9 cellular contexts compared by ENCODE assay signal in the genomic region with DNA sequence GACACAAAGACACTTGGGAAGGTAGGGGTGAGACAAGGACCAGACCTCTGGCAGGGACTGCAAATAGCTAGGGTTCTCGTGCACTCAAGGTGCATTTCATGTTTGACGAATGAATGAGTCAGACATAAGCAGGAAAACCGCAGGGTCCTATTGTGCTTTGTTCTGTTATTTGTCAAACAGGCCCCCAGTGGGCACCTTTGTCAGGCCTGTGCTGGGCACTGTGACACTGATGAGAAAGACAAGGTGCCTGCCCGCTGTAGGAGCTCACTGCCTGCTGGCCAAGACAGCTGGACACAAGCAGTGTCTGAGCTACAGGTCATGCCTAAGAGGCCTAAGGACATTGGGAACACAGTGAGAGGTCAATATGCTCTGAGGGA. TPM values are rescaled to one million over a fixed set of nuclear protein-coding genes. Genes with fewer than 3 reads are reported as not detected.
A peak's percentile ranks its signal among the peaks of the same experiment; 100 is the strongest.
DNase-seq lines count a peak whose midpoint lies in the region; ATAC-seq, FAIRE-seq and TF ChIP-seq lines count a peak whose summit lies in the region.
"Had no signal": no experiment of that assay in that cellular context is flagged by ENCODE, and none has a peak within 500 bp of the region (broad histone marks: within the 10 kb centered on the region; RNA-seq: fewer than 3 reads in every experiment).

No MANE protein-coding gene starts in this region.

- H3K79me2 ChIP-seq in keratinocyte (ENCODE audit: control insufficient read depth, insufficient read depth, low read length): no peaks in the 10 kb centered on the region

- ATAC-seq in HG03039 (IDR thresholded peaks at IDR 0.05; ENCODE audit: unreplicated experiment) (no peak), HG03095 (IDR thresholded peaks at IDR 0.05; ENCODE audit: unreplicated experiment) (no peak)

- no peak for TF ChIP-seq CTCF in keratinocyte (optimal IDR thresholded peaks at IDR 0.05 in 1 of 3, IDR thresholded peaks at IDR 0.05 in 1 of 3, conservative IDR thresholded peaks at IDR 0.05 in 1 of 3; ENCODE audit: extremely low read depth in 1 of 3, insufficient read depth in 2 of 3, low read length in 3 of 3)

- no peak overlapping the region for H3K9ac ChIP-seq in keratinocyte (ENCODE audit: control insufficient read depth, extremely low read depth, insufficient read depth, low read length)

- H3K4me3 ChIP-seq in keratinocyte (ENCODE audit: control insufficient read depth in 2 of 3, extremely low read depth in 1 of 3, insufficient read depth in 2 of 3, low read depth in 1 of 3, low read length in 3 of 3): no peak overlapping the region

- no peak overlapping the region for H2AFZ ChIP-seq in keratinocyte (ENCODE audit: control insufficient read depth, low read length)

- DNase-seq in DMS53 (lab: John Stamatoyannopoulos, UW) (peak; percentile 73), HT-29 (ENCODE audit: low spot score) (peak; percentile 57), keratinocyte (ENCODE audit: low read depth, low spot score) (peak; percentile 45), DMS153 (lab: John Stamatoyannopoulos, UW) (no peak), NCI-H510A treated with DMSO at 0.1 percent for 48 hours (lab: John Stamatoyannopoulos, UW) (no peak)
- peak; percentile 27 to 35 for DNase-seq in activated CD4-positive, alpha-beta T cell treated with anti-CD3 and anti-CD28 coated beads, Interleukin-2, amount 50 U/mL, for 48 hours

- peak; percentile 81 for FAIRE-seq in keratinocyte (lab: Jason Lieb, UNC)

- no peaks in the 10 kb centered on the region for H3K27me3 ChIP-seq in keratinocyte (ENCODE audit: control insufficient read depth, extremely low read depth, insufficient read depth, low read length)

- peaks cover 15% of the 10 kb centered on the region for H3K4me1 ChIP-seq in keratinocyte (ENCODE audit: control insufficient read depth, extremely low read depth, insufficient read depth, low read length)

- H3K9me3 ChIP-seq in keratinocyte (ENCODE audit: control insufficient read depth, low read depth, low read length): no peaks in the 10 kb centered on the region

- peaks cover 3% of the 10 kb centered on the region for H4K20me1 ChIP-seq in keratinocyte (ENCODE audit: control insufficient read depth, extremely low read depth, insufficient read depth, low read length)

- no peak overlapping the region for H3K27ac ChIP-seq in keratinocyte (ENCODE audit: control insufficient read depth, insufficient read depth, low read length)

- peaks cover 6% of the 10 kb centered on the region for H3K9me1 ChIP-seq in keratinocyte (ENCODE audit: control insufficient read depth, extremely low read depth, insufficient read depth, low read length)

- H3K36me3 ChIP-seq in keratinocyte (ENCODE audit: control insufficient read depth in 2 of 2, extremely low read depth in 1 of 2, insufficient read depth in 2 of 2, low read length in 2 of 2): no peaks in the 10 kb centered on the region

- H3K4me2 ChIP-seq in keratinocyte (ENCODE audit: control insufficient read depth, extremely low read depth, insufficient read depth, low read depth, low read length): no peak overlapping the region

- dilution Hi-C loops in keratinocyte (cut with MboI; ENCODE audit: extremely low pct_ligation_motif_present, low sequenced_read_pairs): no loop called here

RNA-seq across cellular contexts. Expression of a gene that starts 2.3 kb away (rescaled TPM):
- total RNA-seq in HT-29 (2014; rRNA removed; shearing (Covaris generic)): 2.3 and 2.4 TPM in 2 replicates
- polyA plus RNA-seq in keratinocyte: 2.6 to 4.8 TPM (median 3.5 TPM) in 3 replicates
- polyA plus RNA-seq in keratinocyte (2011; ENCODE audit: low read depth): 3.0 TPM
- polyA plus RNA-seq in keratinocyte (2011; cell fraction: cytosol; rRNA removed): 3.5 and 3.6 TPM in 2 replicates
- polyA plus RNA-seq in keratinocyte (2011; cell fraction: nucleus; rRNA removed): 4.5 and 5.3 TPM in 2 replicates
- 4.5 and 4.7 TPM in 2 replicates for polyA plus RNA-seq in keratinocyte (2012; ENCODE audit: low replicate concordance)
- 8.5 to 14.3 TPM (median 10.1 TPM) in 3 replicates for polyA minus RNA-seq in keratinocyte
- polyA minus RNA-seq in keratinocyte (2011; cell fraction: cytosol; rRNA and poly(A)+ RNA removed): 8.8 TPM
- 5.2 and 8.1 TPM in 2 replicates for polyA minus RNA-seq in keratinocyte (2011; cell fraction: nucleus; rRNA and poly(A)+ RNA removed)

RNA-seq across cellular contexts. Expression of a gene that starts 31.3 kb away (rescaled TPM):
- not detected in 2 replicates for total RNA-seq in HT-29 (2014; rRNA removed; shearing (Covaris generic))
- polyA plus RNA-seq in keratinocyte: not detected in 3 replicates
- polyA plus RNA-seq in keratinocyte (2011; ENCODE audit: low read depth): not detected
- polyA plus RNA-seq in keratinocyte (2011; cell fraction: cytosol; rRNA removed): not detected in 2 replicates
- not detected in 2 replicates for polyA plus RNA-seq in keratinocyte (2011; cell fraction: nucleus; rRNA removed)
- not detected in 2 replicates for polyA plus RNA-seq in keratinocyte (2012; ENCODE audit: low replicate concordance)
- polyA minus RNA-seq in keratinocyte: not detected in 3 replicates
- not detected for polyA minus RNA-seq in keratinocyte (2011; cell fraction: cytosol; rRNA and poly(A)+ RNA removed)
- not detected in 2 replicates for polyA minus RNA-seq in keratinocyte (2011; cell fraction: nucleus; rRNA and poly(A)+ RNA removed)
- total RNA-seq: ureter had no signal

RNA-seq across cellular contexts. Expression of a gene that starts 52.1 kb away (rescaled TPM):
- 0.05 and 0.16 TPM in 2 replicates for total RNA-seq in HT-29 (2014; rRNA removed; shearing (Covaris generic))
- 0.31 to 1.7 TPM (median 0.56 TPM) in 3 replicates for polyA plus RNA-seq in keratinocyte
- 0.32 TPM for polyA plus RNA-seq in keratinocyte (2011; ENCODE audit: low read depth)
- 0.36 and 0.62 TPM in 2 replicates for polyA plus RNA-seq in keratinocyte (2011; cell fraction: cytosol; rRNA removed)
- 1.1 and 1.2 TPM in 2 replicates for polyA plus RNA-seq in keratinocyte (2011; cell fraction: nucleus; rRNA removed)
- 0.25 and 0.34 TPM in 2 replicates for polyA plus RNA-seq in keratinocyte (2012; ENCODE audit: low replicate concordance)
- 0.10 to 0.66 TPM (median 0.13 TPM) in 3 replicates for polyA minus RNA-seq in keratinocyte
- 0.96 TPM for polyA minus RNA-seq in keratinocyte (2011; cell fraction: cytosol; rRNA and poly(A)+ RNA removed)
- polyA minus RNA-seq in keratinocyte (2011; cell fraction: nucleus; rRNA and poly(A)+ RNA removed): 0.23 and 0.74 TPM in 2 replicates

RNA-seq across cellular contexts. Expression of a gene that starts 52.6 kb away (rescaled TPM):
- 66.9 and 67.7 TPM in 2 replicates for total RNA-seq in HT-29 (2014; rRNA removed; shearing (Covaris generic))
- polyA plus RNA-seq in keratinocyte: 171 to 179 TPM (median 172 TPM) in 3 replicates
- 251 TPM for polyA plus RNA-seq in keratinocyte (2011; ENCODE audit: low read depth)
- 124 and 159 TPM in 2 replicates for polyA plus RNA-seq in keratinocyte (2011; cell fraction: cytosol; rRNA removed)
- polyA plus RNA-seq in keratinocyte (2011; cell fraction: nucleus; rRNA removed): 237 and 260 TPM in 2 replicates
- 128 and 144 TPM in 2 replicates for polyA plus RNA-seq in keratinocyte (2012; ENCODE audit: low replicate concordance)
- 63.3 to 137 TPM (median 126 TPM) in 3 replicates for polyA minus RNA-seq in keratinocyte
- polyA minus RNA-seq in keratinocyte (2011; cell fraction: cytosol; rRNA and poly(A)+ RNA removed): 56.6 TPM
- 69.4 and 106 TPM in 2 replicates for polyA minus RNA-seq in keratinocyte (2011; cell fraction: nucleus; rRNA and poly(A)+ RNA removed)

RNA-seq across cellular contexts. Expression of a gene that starts 52.7 kb away (rescaled TPM):
- 9.6 and 12.7 TPM in 2 replicates for total RNA-seq in HT-29 (2014; rRNA removed; shearing (Covaris generic))
- polyA plus RNA-seq in keratinocyte: 17.4 to 25.0 TPM (median 18.9 TPM) in 3 replicates
- polyA plus RNA-seq in keratinocyte (2011; ENCODE audit: low read depth): 5.6 TPM
- 10.0 and 19.6 TPM in 2 replicates for polyA plus RNA-seq in keratinocyte (2011; cell fraction: cytosol; rRNA removed)
- 20.2 and 23.1 TPM in 2 replicates for polyA plus RNA-seq in keratinocyte (2011; cell fraction: nucleus; rRNA removed)
- polyA plus RNA-seq in keratinocyte (2012; ENCODE audit: low replicate concordance): 10.5 and 19.4 TPM in 2 replicates
- polyA minus RNA-seq in keratinocyte: 5.7 to 11.1 TPM (median 5.9 TPM) in 3 replicates
- 13.8 TPM for polyA minus RNA-seq in keratinocyte (2011; cell fraction: cytosol; rRNA and poly(A)+ RNA removed)
- 2.9 and 3.9 TPM in 2 replicates for polyA minus RNA-seq in keratinocyte (2011; cell fraction: nucleus; rRNA and poly(A)+ RNA removed)

Comparison
In these comparisons a context has a peak if more than half of its experiments do, and no peak if none do; other contexts are left out.
1. DNase-seq: peak in DMS53 (single experiment), HT-29 (single experiment), activated CD4-positive, alpha-beta T cell treated with anti-CD3 and anti-CD28 coated beads, Interleukin-2, amount 50 U/mL, for 48 hours (2 of 2) and keratinocyte (single experiment); none in DMS153 (single experiment) and NCI-H510A treated with DMSO at 0.1 percent for 48 hours (single experiment).